In the genomic region with DNA sequence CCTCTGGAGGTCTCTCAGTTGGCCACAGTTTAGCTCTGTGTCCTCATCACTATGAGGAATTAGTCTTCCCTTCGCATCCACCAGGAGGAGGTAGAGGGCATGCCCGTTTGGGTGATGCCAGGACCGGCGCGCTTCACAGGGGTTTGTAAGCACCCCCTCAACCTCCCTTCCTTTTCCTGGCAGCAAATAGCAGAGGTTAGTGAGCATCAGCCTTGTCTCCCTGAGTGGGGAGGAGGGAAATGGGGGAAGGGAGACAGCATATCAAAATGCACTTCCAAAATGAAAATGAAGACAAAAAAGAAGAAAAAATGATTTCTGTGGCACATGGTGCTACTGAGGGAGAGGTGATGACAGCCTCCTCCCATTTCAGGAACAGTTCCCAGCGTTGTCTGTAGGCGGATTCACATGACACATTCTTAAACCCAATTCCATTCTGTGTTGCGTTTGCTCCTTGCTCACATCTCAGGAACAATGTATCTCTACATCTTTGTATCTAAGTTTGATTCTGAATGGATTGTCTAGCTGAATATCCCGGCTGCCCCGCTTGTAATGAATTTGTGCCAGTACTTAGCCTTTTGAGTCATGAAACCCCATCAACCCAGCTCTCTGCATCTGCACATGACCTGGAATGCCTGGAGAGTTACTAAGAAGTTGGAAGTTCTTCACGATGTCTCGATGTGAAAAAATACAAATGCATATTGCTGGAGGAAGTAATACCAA, we compare ENCODE assay signal across 8 cellular contexts. TPM values are rescaled to one million over a fixed set of nuclear protein-coding genes. Genes with fewer than 3 reads are reported as not detected.
DNase-seq lines count a peak whose midpoint lies in the region; ATAC-seq, FAIRE-seq and TF ChIP-seq lines count a peak whose summit lies in the region.

No MANE protein-coding gene starts in this region.

- H2AFZ ChIP-seq in GM12878 (ENCODE audit: control insufficient read depth, low read depth, low read length) = no peak overlapping the region

- H3K36me3 ChIP-seq in GM12878 (ENCODE audit: control insufficient read depth in 2 of 2, insufficient read depth in 2 of 2, low read length in 1 of 2) (no peaks in the 10 kb centered on the region), gastrocnemius medialis (no peaks in the 10 kb centered on the region)

- no peak for TF ChIP-seq EP300 in GM12878 (IDR thresholded peaks at IDR 0.05; ENCODE audit: borderline replicate concordance in 1 of 2, control insufficient read depth in 1 of 2, low read depth in 2 of 2, low read length in 2 of 2)

- H3K27me3 ChIP-seq in GM12878 (replicated peaks in 1 of 2; ENCODE audit: control insufficient read depth in 2 of 2, insufficient read depth in 2 of 2, low read length in 1 of 2) (no peaks in the 10 kb centered on the region), gastrocnemius medialis (no peaks in the 10 kb centered on the region)

- DNase-seq in GM10266 (ENCODE audit: extremely low spot score) (peak; percentile 57), NAMALWA (ENCODE audit: low spot score) (peak; percentile 66), T-helper 9 cell (peak; percentile 34), GM12878 (ENCODE audit: low read depth, low spot score) (no peak), hypothalamus (lab: John Stamatoyannopoulos, UW) (peak in 46 of 51 donors; percentile 4 to 88 (median 36)), gastrocnemius medialis (peak; percentile 26 to 34)

- 9% methylated on average over 12 of the region's 12 CpGs for WGBS in GM12878 (ENCODE audit: insufficient coverage, insufficient replicate concordance, low lambda C conversion rate, missing lambda C conversion rate)

- in situ Hi-C loops in GM12878 (cut with MboI) (no loop called here), gastrocnemius medialis (cut with MboI; ENCODE audit: low sequenced_read_pairs in 4 of 4) (loop anchor here in 2 of 4 donors (10.0 to 25.0 kb wide), 2 partner anchors 208 to 211 kb away; no protein-coding TSS in a partner anchor)

- SMC1A ChIA-PET in GM12878 (lab: Charles Lee; ENCODE audit: uncharacterized antibody, unreplicated experiment) = interaction anchor here (0.6 to 2.7 kb wide), 11 partner anchors 10 to 301 kb away, joined by 3 to 14 read pairs (median 5); a partner anchor contains a TSS

- intact Hi-C loops in GM12878 (cut with micrococcal nuclease; ENCODE audit: unreplicated experiment) (loop anchor here (5.0 kb wide), 2 partner anchors 137 to 208 kb away; no protein-coding TSS in a partner anchor), gastrocnemius medialis (cut with DNase I; ENCODE audit: low total_unique reads) (loop anchor here (5.0 kb wide), 2 partner anchors 47 to 208 kb away; a partner anchor contains a TSS)

- peak; percentile 97 for ATAC-seq in GM12878
- ATAC-seq in gastrocnemius medialis = peak; percentile 88
- no peak for ATAC-seq in GM18519 (IDR thresholded peaks at IDR 0.05; ENCODE audit: low FRiP score, unreplicated experiment)
- ATAC-seq in GM21786 (IDR thresholded peaks at IDR 0.05; ENCODE audit: unreplicated experiment) = no peak

- no peaks in the 10 kb centered on the region for H3K79me2 ChIP-seq in GM12878 (ENCODE audit: control insufficient read depth, insufficient read depth, low read length)

- FAIRE-seq in GM12878 (lab: Jason Lieb, UNC) = no peak

- no peaks in the 10 kb centered on the region for H3K4me1 ChIP-seq in GM12878 (ENCODE audit: control insufficient read depth, insufficient read depth, low read length)
- peaks cover 0 to 7% of the 10 kb centered on the region in 2 donors for H3K4me1 ChIP-seq in gastrocnemius medialis

- CTCF ChIA-PET in GM12878 (lab: Yijun Ruan, JAX) = interaction anchor here (0.6 to 4.2 kb wide), 22 partner anchors 8 to 303 kb away, joined by 3 to 41 read pairs (median 3); a partner anchor contains a TSS

- no TSS peak for BruUV-seq in GM12878 (replicated peaks; lab: Mats Ljungman, UMichigan)

- H4K20me1 ChIP-seq in GM12878 (ENCODE audit: control insufficient read depth, insufficient read depth) = no peaks in the 10 kb centered on the region

- POLR2A ChIA-PET in GM12878 (lab: Charles Lee) = interaction anchor here (0.6 to 0.9 kb wide), 2 partner anchors 8 to 1102 kb away, joined by 4 read pairs; no protein-coding TSS in a partner anchor

- TF ChIP-seq CTCF in GM10266 (IDR thresholded peaks at IDR 0.05; ENCODE audit: control insufficient read depth, insufficient read depth, low read depth, missing control alignments) (peak; percentile 56), GM12878 (IDR thresholded peaks at IDR 0.05 in 2 of 3, conservative IDR thresholded peaks at IDR 0.05 in 1 of 3; ENCODE audit: control insufficient read depth in 2 of 3, extremely low read depth in 1 of 3, insufficient read depth in 1 of 3, low read depth in 3 of 3, low read length in 3 of 3) (peak; percentile 68 to 77 (median 75)), gastrocnemius medialis (IDR thresholded peaks at IDR 0.05 in 4 of 5, conservative IDR thresholded peaks at IDR 0.05 in 1 of 5) (peak; percentile 19 to 78 (median 62))

- H3K27ac ChIP-seq in GM12878 (ENCODE audit: control insufficient read depth, insufficient read depth) (no peak overlapping the region), gastrocnemius medialis (no peak overlapping the region)

- H3K9ac ChIP-seq in GM12878 (ENCODE audit: control insufficient read depth, insufficient read depth, low read length) = no peak overlapping the region

- H3K9me3 ChIP-seq in GM12878 (replicated peaks; ENCODE audit: control insufficient read depth, insufficient read depth, low read length) (no peaks in the 10 kb centered on the region), gastrocnemius medialis (no peaks in the 10 kb centered on the region)

- TF ChIP-seq POLR2A in GM12878 (IDR thresholded peaks at IDR 0.05; ENCODE audit: low read depth, low read length) (no peak), gastrocnemius medialis (IDR thresholded peaks at IDR 0.05) (no peak)

- RAD21 ChIA-PET in GM12878 (lab: Charles Lee; ENCODE audit: unreplicated experiment) = interaction anchor here (0.9 to 2.2 kb wide), 11 partner anchors 49 to 300 kb away, joined by 3 to 10 read pairs (median 4); a partner anchor contains a TSS

- H3K4me3 ChIP-seq in GM12878 (no peak overlapping the region), gastrocnemius medialis (peak overlapping the region in 3 of 4 donors; percentile 8 to 43 (median 25))

- TF ChIP-seq RAD21 in GM12878 (IDR thresholded peaks at IDR 0.05; ENCODE audit: insufficient read depth, low read depth, low read length) = peak; percentile 64

- H3K4me2 ChIP-seq in GM12878 (ENCODE audit: control insufficient read depth, insufficient read depth) = 0 out of 2 replicates have a peak overlapping the region, but pooled peaks have one; percentile 7

TF ChIP-seq in GM12878, 131 proteins besides CTCF, POLR2A, EP300 and RAD21:
- TF ChIP-seq SMC3 (IDR thresholded peaks at IDR 0.05; ENCODE audit: borderline replicate concordance, low read length) (peak; percentile 75), CHD1 (IDR thresholded peaks at IDR 0.05; ENCODE audit: low read depth, low read length) (no peak)

RNA-seq across cellular contexts. Expression of a gene that starts 45.1 kb away (rescaled TPM):
- total RNA-seq in GM12878 (2013; cell fraction: nucleolus; rRNA removed) = 0.76 TPM in 1 of 2 replicates, not detected in the other
- 0.06 and 0.54 TPM in 2 replicates for total RNA-seq in GM12878 (2014; rRNA removed)
- total RNA-seq in GM12878 (2014; rRNA removed; fragmentation: Illumina TruSeq; extraction: Trizol) = 0.09 TPM in 1 of 2 replicates, not detected in the other
- 0.28 and 0.64 TPM in 2 replicates for total RNA-seq in GM12878 (2021)
- 0.09 TPM for polyA plus RNA-seq in GM12878 (2011; ENCODE audit: low read depth)
- 0.08 TPM in 1 of 2 replicates, not detected in the other for polyA plus RNA-seq in GM12878 (2011; rRNA removed)
- 0.12 and 0.15 TPM in 2 replicates for polyA plus RNA-seq in GM12878 (2011; cell fraction: cytosol; rRNA removed)
- polyA plus RNA-seq in GM12878 (2011; cell fraction: nucleus; rRNA removed) = 0.19 TPM in 1 of 2 replicates, not detected in the other
- 0.09 and 0.22 TPM in 2 replicates for polyA plus RNA-seq in GM12878 (2012)
- polyA plus RNA-seq in GM12878 (2014; fragmentation: Illumina TruSeq; extraction: Trizol) = 0.16 and 0.19 TPM in 2 replicates
- not detected for polyA plus RNA-seq in GM12878 (2014; fragmentation: Nextera tagmentation; extraction: Ambion mirVana)
- polyA plus RNA-seq in GM12878 (2014; rRNA removed) = 0.28 TPM in 1 of 2 replicates, not detected in the other
- under 1 TPM in 1 of 2 experiments, not detected in 1; 0.16 TPM for polyA plus RNA-seq in GM12878 (2016; fragmentation: Nextera tagmentation; extraction: Ambion mirVana)
- polyA minus RNA-seq in GM12878 (2011; rRNA and poly(A)+ RNA removed) = 0.15 TPM in 1 of 2 replicates, not detected in the other
- polyA minus RNA-seq in GM12878 (2011; cell fraction: cytosol; rRNA and poly(A)+ RNA removed) = not detected in 2 replicates
- not detected in 2 replicates for polyA minus RNA-seq in GM12878 (2011; cell fraction: nucleus; rRNA and poly(A)+ RNA removed)
- total RNA-seq in gastrocnemius medialis = 1 to 10 TPM; 1.6 to 4.4 (median 2.4) TPM

RNA-seq across cellular contexts. Expression of a gene that starts 56.1 kb away (rescaled TPM):
- total RNA-seq in GM12878 (2013; cell fraction: nucleolus; rRNA removed) = 153 and 159 TPM in 2 replicates
- total RNA-seq in GM12878 (2014; rRNA removed) (18.4 and 20.5 TPM in 2 replicates), GM12878 (2014; rRNA removed; fragmentation: Illumina TruSeq; extraction: Trizol) (28.1 and 28.5 TPM in 2 replicates), GM12878 (2021) (25.6 and 29.6 TPM in 2 replicates), gastrocnemius medialis (10 to 100 TPM; 17.0 to 27.8 (median 23.6) TPM)
- polyA plus RNA-seq in GM12878 (2011; ENCODE audit: low read depth) = 4.2 TPM
- polyA plus RNA-seq in GM12878 (2011; rRNA removed) (11.1 and 12.2 TPM in 2 replicates), GM12878 (2014; fragmentation: Illumina TruSeq; extraction: Trizol) (15.6 and 17.6 TPM in 2 replicates), GM12878 (2014; fragmentation: Nextera tagmentation; extraction: Ambion mirVana) (1 to 10 TPM; 2.6 to 2.8 TPM), GM12878 (2014; rRNA removed) (7.9 and 8.3 TPM in 2 replicates), GM12878 (2016; fragmentation: Nextera tagmentation; extraction: Ambion mirVana) (10 to 100 TPM; 21.6 to 21.7 TPM)
- polyA plus RNA-seq in GM12878 (2011; cell fraction: cytosol; rRNA removed) = 6.3 and 7.9 TPM in 2 replicates
- 11.7 and 15.1 TPM in 2 replicates for polyA plus RNA-seq in GM12878 (2011; cell fraction: nucleus; rRNA removed)
- polyA plus RNA-seq in GM12878 (2012) = 5.9 and 7.7 TPM in 2 replicates
- polyA minus RNA-seq in GM12878 (2011; rRNA and poly(A)+ RNA removed) = 41.3 and 69.1 TPM in 2 replicates
- polyA minus RNA-seq in GM12878 (2011; cell fraction: cytosol; rRNA and poly(A)+ RNA removed) = 13.4 and 17.0 TPM in 2 replicates
- polyA minus RNA-seq in GM12878 (2011; cell fraction: nucleus; rRNA and poly(A)+ RNA removed) = 21.0 and 29.9 TPM in 2 replicates

Comparison
In these comparisons a context has a peak if more than half of its experiments do, and no peak if none do; other contexts are left out.
1. ATAC-seq: peak in GM12878 (single experiment) and gastrocnemius medialis (2 of 2); none in GM18519 (single experiment) and GM21786 (single experiment).
2. Peak in every context shown above with its lines, with median percentiles within 50 percentile points of each other: CTCF ChIP-seq.